In the genomic region with DNA sequence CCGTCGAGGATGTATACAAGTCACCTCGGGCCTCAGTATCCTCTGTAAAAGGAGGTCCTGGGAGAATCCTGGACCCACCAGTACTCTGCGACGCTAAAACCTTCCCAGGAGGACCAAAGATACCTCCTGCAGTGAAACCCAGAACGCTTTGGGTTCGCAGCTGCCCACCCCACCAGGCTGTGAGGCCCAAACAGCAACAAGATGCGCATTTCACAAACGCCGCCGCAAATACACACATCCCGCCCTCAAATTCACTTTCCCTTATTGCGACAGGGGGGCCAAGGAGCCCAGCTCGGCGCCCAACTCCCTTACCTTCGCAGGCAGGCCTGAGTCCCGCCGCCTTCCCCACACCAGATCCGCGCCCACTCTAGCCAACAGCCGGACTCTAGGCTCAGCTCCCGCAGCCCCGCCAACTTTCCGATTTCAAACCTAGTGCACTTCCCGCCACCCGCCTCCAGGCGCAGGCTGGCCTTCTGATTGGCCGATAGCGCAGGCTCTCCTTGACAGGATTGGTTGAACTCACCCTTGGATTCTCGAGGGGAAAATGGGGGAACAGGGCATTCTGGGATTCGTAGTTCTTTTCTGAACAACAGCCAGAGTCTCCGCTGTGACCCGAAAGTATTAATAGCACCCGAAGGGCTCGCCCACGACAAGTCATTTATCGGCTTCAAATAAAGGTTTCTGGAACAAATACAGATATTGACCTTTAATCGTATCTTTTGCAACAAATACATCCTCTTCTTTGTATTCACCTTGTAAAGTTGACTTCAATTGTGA, we compare ENCODE assay signal across 8 cellular contexts. TPM values are rescaled to one million over a fixed set of nuclear protein-coding genes. Genes with fewer than 3 reads are reported as not detected.
A peak's percentile ranks its signal among the peaks of the same experiment; 100 is the strongest.
DNase-seq lines count a peak whose midpoint lies in the region; ATAC-seq and TF ChIP-seq lines count a peak whose summit lies in the region.

Gene SPC25 (minus strand): TSS at position 425 of the 777 bp plus-strand sequence. CDS start 911 bp downstream, outside the sequence.

- DNase-seq in A673 (ENCODE audit: low spot score) (peak; percentile 97), NCI-H2171 (lab: John Stamatoyannopoulos, UW) (peak; percentile 91), UCSD-AML1 (lab: John Stamatoyannopoulos, UW; ENCODE audit: unreplicated experiment) (peak; percentile 82), brain pericyte (ENCODE audit: low read depth, low spot score) (peak; percentile 50)

- ATAC-seq in GM18861 (IDR thresholded peaks at IDR 0.05; ENCODE audit: unreplicated experiment): peak; percentile 100
- peak; percentile 100 for ATAC-seq in HG03095 (IDR thresholded peaks at IDR 0.05; ENCODE audit: unreplicated experiment)

- H3K4me3 ChIP-seq in A673 (ENCODE audit: low read depth, low read length, poor library complexity, severe bottlenecking) (peak within 1 kb of the TSS; percentile 76), iPS-18a (ENCODE audit: low read length) (peak within 1 kb of the TSS; percentile 99), skeletal muscle satellite cell (ENCODE audit: low read length) (peak within 1 kb of the TSS; percentile 82)

- H3K9ac ChIP-seq in iPS-18a (ENCODE audit: low read length) (peak within 1 kb of the TSS; percentile 82), skeletal muscle satellite cell (ENCODE audit: low read depth, low read length) (peak within 1 kb of the TSS; percentile 80)

- H3K4me2 ChIP-seq in skeletal muscle satellite cell (ENCODE audit: low read length): peak within 1 kb of the TSS; percentile 86

- CTCF ChIA-PET in A673 (lab: Charles Lee): no interaction called here

- H3K36me3 ChIP-seq in A673 (ENCODE audit: insufficient read depth, low read length, poor library complexity, severe bottlenecking): peaks cover 6% of the 10 kb centered on the region
- peaks cover 7% of the 10 kb centered on the region for H3K36me3 ChIP-seq in iPS-18a (ENCODE audit: control insufficient read depth, low read depth, low read length)
- no peaks in the 10 kb centered on the region for H3K36me3 ChIP-seq in skeletal muscle satellite cell (ENCODE audit: insufficient read depth, low read length)

- BruUV-seq in A673 (replicated peaks; lab: Mats Ljungman, UMichigan): no TSS peak

- no peak for TF ChIP-seq CTCF in A673 (conservative IDR thresholded peaks at IDR 0.05; ENCODE audit: low read depth, low read length)

- H3K4me1 ChIP-seq in A673 (ENCODE audit: insufficient read depth, low read length, poor library complexity, severe bottlenecking) (peaks cover 5% of the 10 kb centered on the region), iPS-18a (ENCODE audit: control insufficient read depth, low read depth, low read length) (peaks cover 4% of the 10 kb centered on the region), skeletal muscle satellite cell (ENCODE audit: control insufficient read depth, insufficient read depth, low read length) (peaks cover 10% of the 10 kb centered on the region)

- POLR2A ChIA-PET in A673 (lab: Charles Lee; ENCODE audit: low non-redundant PET): no interaction called here

- intact Hi-C loops in A673 (cut with micrococcal nuclease; ENCODE audit: unreplicated experiment): no loop called here

- H3K27ac ChIP-seq in A673 (ENCODE audit: low read depth, low read length, poor library complexity, severe bottlenecking) (peak within 1 kb of the TSS; percentile 76), iPS-18a (ENCODE audit: low read length) (no peak within 1 kb of the TSS)

- H3K27me3 ChIP-seq in A673 (replicated peaks; ENCODE audit: insufficient read depth, low read depth, low read length, poor library complexity) (no peaks in the 10 kb centered on the region), iPS-18a (ENCODE audit: control insufficient read depth, insufficient read depth, low read length) (peaks cover 14% of the 10 kb centered on the region), skeletal muscle satellite cell (ENCODE audit: control insufficient read depth, insufficient read depth, low read length) (no peaks in the 10 kb centered on the region)

- no peaks in the 10 kb centered on the region for H3K9me3 ChIP-seq in A673 (ENCODE audit: low read depth, low read length, poor library complexity, severe bottlenecking)
- H3K9me3 ChIP-seq in iPS-18a (ENCODE audit: control insufficient read depth, low read depth, low read length): no peaks in the 10 kb centered on the region
- no peaks in the 10 kb centered on the region for H3K9me3 ChIP-seq in skeletal muscle satellite cell (replicated peaks; ENCODE audit: low read length)

RNA-seq across cellular contexts. Expression of gene SPC25, which starts in this region (rescaled TPM):
- 56.3 and 64.3 TPM in 2 replicates for total RNA-seq in A673 (2021)
- total RNA-seq in skeletal muscle satellite cell (2012; rRNA removed): 6.1 and 6.6 TPM in 2 replicates
